In the genomic region with DNA sequence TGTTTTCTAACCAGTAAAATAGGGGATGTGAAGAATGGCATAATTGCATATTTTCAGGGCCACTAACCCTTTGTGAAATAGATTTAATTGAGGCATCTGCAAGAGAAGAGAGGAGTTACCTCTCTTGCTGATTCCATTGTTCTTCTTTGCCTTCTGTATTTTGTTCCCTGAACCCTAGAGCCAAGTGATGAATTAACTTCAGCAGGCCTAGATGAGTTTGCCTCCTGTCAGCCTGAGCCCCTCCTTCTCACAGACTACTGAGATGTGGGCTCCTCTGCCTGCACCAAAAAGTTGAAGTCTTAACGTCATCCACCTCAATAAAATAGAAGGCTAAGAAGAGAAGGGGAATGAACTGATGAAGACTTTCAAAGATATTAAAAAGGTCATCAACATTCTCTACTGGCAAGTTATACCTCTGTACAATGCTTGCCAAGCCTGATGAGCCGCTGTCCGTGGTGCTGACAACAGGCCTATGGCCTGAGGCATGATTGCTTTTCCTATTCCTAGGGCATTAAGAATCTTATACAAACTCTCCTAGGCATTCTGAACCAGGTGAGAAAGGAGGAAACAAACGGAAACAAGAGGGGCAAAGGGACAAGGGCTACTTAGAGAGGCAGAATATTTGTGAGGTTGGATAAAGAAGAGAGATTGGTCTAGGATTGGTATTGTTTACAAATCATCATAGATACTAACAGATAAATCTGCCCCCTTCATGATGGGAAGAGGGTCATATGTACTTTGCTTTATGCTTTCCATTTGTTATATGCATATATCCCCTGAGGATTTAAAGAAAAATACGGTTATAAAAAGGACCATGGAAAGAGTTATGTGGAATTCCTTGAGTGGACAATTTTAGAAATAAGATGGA, we compare ENCODE assay signal across 8 cellular contexts. TPM values are rescaled to one million over a fixed set of nuclear protein-coding genes. Genes with fewer than 3 reads are reported as not detected.
DNase-seq lines count a peak whose midpoint lies in the region; ATAC-seq, FAIRE-seq and TF ChIP-seq lines count a peak whose summit lies in the region.

No MANE protein-coding gene starts in this region.

- no peak overlapping the region for H3K18ac ChIP-seq in IMR-90 (ENCODE audit: low read depth, low read length)

- no peak overlapping the region for H4K91ac ChIP-seq in IMR-90 (ENCODE audit: insufficient read depth, low read depth, low read length)

- DNase-seq in AG08395 (ENCODE audit: low spot score) = peak; percentile 58
- peak; percentile 21 for DNase-seq in IMR-90
- DNase-seq in activated CD8-positive, alpha-beta memory T cell treated with anti-CD3 and anti-CD28 coated beads, Interleukin-2, amount 50 U/mL, for 4 hours = peak; percentile 15
- DNase-seq in keratinocyte (ENCODE audit: low read depth, low spot score) = peak; percentile 11
- DNase-seq in sigmoid colon = no peak
- no peak for DNase-seq in DMS153 (lab: John Stamatoyannopoulos, UW)
- no peak for DNase-seq in NK-92 treated with Interleukin-12 subunit alpha and Interleukin-12 subunit beta, amount 100 ng/mL, for 24 hours (lab: John Stamatoyannopoulos, UW)

- no peak overlapping the region for H2BK20ac ChIP-seq in IMR-90 (ENCODE audit: low read depth, low read length)

- no peak overlapping the region for H2BK15ac ChIP-seq in IMR-90 (ENCODE audit: low read depth, low read length)

- no peaks in the 10 kb centered on the region for H3K9me3 ChIP-seq in IMR-90 (ENCODE audit: control insufficient read depth, insufficient read depth, low read length)
- H3K9me3 ChIP-seq in keratinocyte (ENCODE audit: control insufficient read depth, low read depth, low read length) = no peaks in the 10 kb centered on the region
- H3K9me3 ChIP-seq in sigmoid colon = no peaks in the 10 kb centered on the region

- no peak overlapping the region for H3K56ac ChIP-seq in IMR-90 (ENCODE audit: extremely low read depth, insufficient read depth, low read length)

- no peaks in the 10 kb centered on the region for H4K20me1 ChIP-seq in IMR-90 (ENCODE audit: insufficient read depth, low read length)
- H4K20me1 ChIP-seq in keratinocyte (ENCODE audit: control insufficient read depth, extremely low read depth, insufficient read depth, low read length) = no peaks in the 10 kb centered on the region

- H3K27me3 ChIP-seq in IMR-90 (ENCODE audit: control insufficient read depth, insufficient read depth, low read length) = no peaks in the 10 kb centered on the region; the same call in 1 of the 2 replicates
- no peaks in the 10 kb centered on the region for H3K27me3 ChIP-seq in keratinocyte (ENCODE audit: control insufficient read depth, extremely low read depth, insufficient read depth, low read length)
- H3K27me3 ChIP-seq in sigmoid colon = peaks cover 0 to 7% (median 0%) of the 10 kb centered on the region in 3 donors

- no peak overlapping the region for H3K4me3 ChIP-seq in IMR-90 (ENCODE audit: insufficient read depth, low read depth, low read length)
- no peak overlapping the region for H3K4me3 ChIP-seq in keratinocyte (ENCODE audit: control insufficient read depth in 2 of 3, extremely low read depth in 1 of 3, insufficient read depth in 2 of 3, low read depth in 1 of 3, low read length in 3 of 3)
- no peak overlapping the region for H3K4me3 ChIP-seq in sigmoid colon

- no peak overlapping the region for H2AK9ac ChIP-seq in IMR-90 (replicated peaks; ENCODE audit: low read depth, low read length, poor library complexity)

- intact Hi-C loops in IMR-90 (cut with micrococcal nuclease) = no loop called here
- intact Hi-C loops in sigmoid colon (cut with DNase I) = no loop called here

- in situ Hi-C loops in IMR-90 (cut with MboI; ENCODE audit: low sequenced_read_pairs) = no loop called here

- no TSS peak for BruUV-seq in IMR-90 (replicated peaks; lab: Mats Ljungman, UMichigan)

- H4K8ac ChIP-seq in IMR-90 (ENCODE audit: low read depth in 2 of 2, low read length in 2 of 2) = no peak overlapping the region

- no peak overlapping the region for H2BK120ac ChIP-seq in IMR-90 (ENCODE audit: low read depth, low read length)

- CTCF ChIA-PET in IMR-90 (lab: Yijun Ruan, JAX) = no interaction called here

- peak; percentile 56; the same call in 1 of the 2 replicates for ATAC-seq in IMR-90 (ENCODE audit: low read depth)
- no peak for ATAC-seq in GM19397 (IDR thresholded peaks at IDR 0.05; ENCODE audit: unreplicated experiment)

- H3K36me3 ChIP-seq in IMR-90 (ENCODE audit: control insufficient read depth, insufficient read depth, low read length) (no peaks in the 10 kb centered on the region), keratinocyte (ENCODE audit: control insufficient read depth in 2 of 2, extremely low read depth in 1 of 2, insufficient read depth in 2 of 2, low read length in 2 of 2) (no peaks in the 10 kb centered on the region), sigmoid colon (no peaks in the 10 kb centered on the region)

- H3K4me2 ChIP-seq in IMR-90 (ENCODE audit: low read depth, low read length) (no peak overlapping the region), keratinocyte (ENCODE audit: control insufficient read depth, extremely low read depth, insufficient read depth, low read depth, low read length) (no peak overlapping the region)

- TF ChIP-seq POLR2A in IMR-90 (IDR thresholded peaks at IDR 0.05; ENCODE audit: low read depth, low read length) (no peak), sigmoid colon (IDR thresholded peaks at IDR 0.05) (no peak)

- no peak overlapping the region for H3K14ac ChIP-seq in IMR-90 (replicated peaks; ENCODE audit: low read depth, low read length)

- H3K79me1 ChIP-seq in IMR-90 (ENCODE audit: low read depth in 1 of 2, low read length in 2 of 2) = no peaks in the 10 kb centered on the region

- H3K79me2 ChIP-seq in keratinocyte (ENCODE audit: control insufficient read depth, insufficient read depth, low read length) = no peaks in the 10 kb centered on the region

- H3K27ac ChIP-seq in IMR-90 (ENCODE audit: insufficient read depth, low read length) (no peak overlapping the region), keratinocyte (ENCODE audit: control insufficient read depth, insufficient read depth, low read length) (no peak overlapping the region), sigmoid colon (no peak overlapping the region)

- no peak overlapping the region for H3K23ac ChIP-seq in IMR-90 (ENCODE audit: low read depth, low read length)

- no peak for TF ChIP-seq EP300 in sigmoid colon (IDR thresholded peaks at IDR 0.05)

- no peak for FAIRE-seq in keratinocyte (lab: Jason Lieb, UNC)

- H2AK5ac ChIP-seq in IMR-90 (ENCODE audit: low read depth, low read length) = no peak overlapping the region

- no peak for TF ChIP-seq RAD21 in IMR-90 (IDR thresholded peaks at IDR 0.05; ENCODE audit: low read length)

- H3K4me1 ChIP-seq in IMR-90 (ENCODE audit: control insufficient read depth, insufficient read depth, low read length) (no peaks in the 10 kb centered on the region), keratinocyte (ENCODE audit: control insufficient read depth, extremely low read depth, insufficient read depth, low read length) (no peaks in the 10 kb centered on the region), sigmoid colon (no peaks in the 10 kb centered on the region)

- no peaks in the 10 kb centered on the region for H3K9me1 ChIP-seq in IMR-90 (ENCODE audit: insufficient read depth, low read length)
- H3K9me1 ChIP-seq in keratinocyte (ENCODE audit: control insufficient read depth, extremely low read depth, insufficient read depth, low read length) = no peaks in the 10 kb centered on the region

- no peak overlapping the region for H3K4ac ChIP-seq in IMR-90 (ENCODE audit: low read depth, low read length)

- dilution Hi-C loops in IMR-90 (cut with HindIII; ENCODE audit: low sequenced_read_pairs, unreplicated experiment) = no loop called here
- dilution Hi-C loops in keratinocyte (cut with MboI; ENCODE audit: extremely low pct_ligation_motif_present, low sequenced_read_pairs) = no loop called here

- H2AFZ ChIP-seq in IMR-90 (replicated peaks; ENCODE audit: low read length, poor library complexity) (no peak overlapping the region), keratinocyte (ENCODE audit: control insufficient read depth, low read length) (no peak overlapping the region)

- no CpG with 5 or more reads among the region's 5 CpGs for WGBS in IMR-90 (ENCODE audit: extremely low coverage in 2 of 2, insufficient read length in 1 of 2), 2 experiments
- 22 to 31% methylated on average over 5 of the region's 5 CpGs for WGBS in sigmoid colon, 2 donors

- POLR2A ChIA-PET in IMR-90 (lab: Charles Lee; ENCODE audit: unreplicated experiment) = no interaction called here

- TF ChIP-seq CTCF in IMR-90 (conservative IDR thresholded peaks at IDR 0.05; ENCODE audit: low read depth, low read length) (no peak), keratinocyte (optimal IDR thresholded peaks at IDR 0.05 in 1 of 3, IDR thresholded peaks at IDR 0.05 in 1 of 3, conservative IDR thresholded peaks at IDR 0.05 in 1 of 3; ENCODE audit: extremely low read depth in 1 of 3, insufficient read depth in 2 of 3, low read length in 3 of 3) (no peak), sigmoid colon (IDR thresholded peaks at IDR 0.05) (no peak)

- no peak overlapping the region for H3K9ac ChIP-seq in IMR-90 (ENCODE audit: low read depth, low read length)
- H3K9ac ChIP-seq in keratinocyte (ENCODE audit: control insufficient read depth, extremely low read depth, insufficient read depth, low read length) = no peak overlapping the region

- H2BK5ac ChIP-seq in IMR-90 (ENCODE audit: low read depth, low read length, poor library complexity, severe bottlenecking) = no peak overlapping the region

- H4K5ac ChIP-seq in IMR-90 (ENCODE audit: low read depth, low read length) = no peak overlapping the region

TF ChIP-seq in IMR-90, 13 proteins besides CTCF, POLR2A, EP300 and RAD21 (continues in another document):
- no peak for TF ChIP-seq RFX5 (IDR thresholded peaks at IDR 0.05; ENCODE audit: low read depth, low read length)

RNA-seq across cellular contexts. Expression of gene CD24, which starts 46.8 kb away (rescaled TPM):
- 0.18 and 0.28 TPM in 2 replicates for total RNA-seq in IMR-90 (2012; rRNA removed)
- polyA plus RNA-seq in IMR-90 (2012; rRNA removed) = 0.07 and 0.09 TPM in 2 replicates
- polyA plus RNA-seq in IMR-90 (2012; cell fraction: cytosol; rRNA removed) = 0.05 and 0.13 TPM in 2 replicates
- 0.15 TPM in 1 of 2 replicates, not detected in the other for polyA plus RNA-seq in IMR-90 (2012; cell fraction: nucleus; rRNA removed; ENCODE audit: low replicate concordance)
- polyA plus RNA-seq in keratinocyte = 372 to 681 TPM (median 622 TPM) in 3 replicates
- 415 TPM for polyA plus RNA-seq in keratinocyte (2011; ENCODE audit: low read depth)
- polyA plus RNA-seq in keratinocyte (2011; cell fraction: cytosol; rRNA removed) = 887 and 1,443 TPM in 2 replicates
- polyA plus RNA-seq in keratinocyte (2011; cell fraction: nucleus; rRNA removed) = 446 and 560 TPM in 2 replicates
- polyA plus RNA-seq in keratinocyte (2012; ENCODE audit: low replicate concordance) = 458 and 790 TPM in 2 replicates
- polyA minus RNA-seq in keratinocyte = 143 to 421 TPM (median 331 TPM) in 3 replicates
- polyA minus RNA-seq in keratinocyte (2011; cell fraction: cytosol; rRNA and poly(A)+ RNA removed) = 2,130 TPM
- polyA minus RNA-seq in keratinocyte (2011; cell fraction: nucleus; rRNA and poly(A)+ RNA removed) = 176 and 264 TPM in 2 replicates
- total RNA-seq in sigmoid colon = 10 to 100 TPM in 1 of 4 donors, 1 to 10 TPM in 3; 1.2 to 13.2 (median 3.9) TPM
- polyA plus RNA-seq in sigmoid colon = 1,000 to 10,000 TPM in 1 of 3 donors, 100 to 1,000 TPM in 2; 850 to 1,379 (median 865) TPM

Comparison
In these comparisons a context has a peak if more than half of its experiments do, and no peak if none do; other contexts are left out.
1. DNase-seq: peak in AG08395 (single experiment), IMR-90 (single experiment), activated CD8-positive, alpha-beta memory T cell treated with anti-CD3 and anti-CD28 coated beads, Interleukin-2, amount 50 U/mL, for 4 hours (single experiment) and keratinocyte (single experiment); none in sigmoid colon (single experiment), DMS153 (single experiment) and NK-92 treated with Interleukin-12 subunit alpha and Interleukin-12 subunit beta, amount 100 ng/mL, for 24 hours (single experiment).
2. RNA of gene CD24, which starts 46.8 kb away (polyA plus RNA-seq): 850 to 1,379 TPM in sigmoid colon and 372 to 1,443 TPM in keratinocyte; 0.05 to 0.15 TPM in IMR-90; every median in the first group is over 100 times any median in the second.